ENCODE assay signal across 32 cellular contexts in genomic region chr10:28926932-28927331, GRCh38.
"Had no signal": no experiment of that assay in that cellular context is flagged by ENCODE, and none has a peak within 500 bp of the region (broad histone marks: within the 10 kb centered on the region; RNA-seq: fewer than 3 reads in every experiment).

No MANE protein-coding gene starts in this region.

- DNase-seq: activated B cell treated with CpG ODN at 0.5 μM for 24 hours; activated CD4-positive, alpha-beta memory T cell treated with anti-CD3 and anti-CD28 coated beads for 36 hours; activated CD4-positive, alpha-beta T cell treated with anti-CD3 and anti-CD28 coated beads for 4 hours; activated CD4-positive, alpha-beta T cell treated with anti-CD3 and anti-CD28 coated beads, Interleukin-2, amount 10 ng/mL, durations not matched to agents 24 days and 14 days; activated CD4-positive, alpha-beta T cell treated with anti-CD3 and anti-CD28 coated beads, Interleukin-2, amount 50 U/mL, for 1 hour; activated CD4-positive, alpha-beta T cell treated with anti-CD3 and anti-CD28 coated beads, Interleukin-2, amount 50 U/mL, for 4 hours; activated CD4-positive, CD25-positive, alpha-beta regulatory T cell treated with anti-CD3 and anti-CD28 coated beads, Interleukin-2, amount 50 U/mL, for 72 hours; activated CD8-positive, alpha-beta memory T cell treated with anti-CD3 and anti-CD28 coated beads, Interleukin-2, amount 50 U/mL, for 4 hours; activated CD8-positive, alpha-beta T cell treated with anti-CD3 and anti-CD28 coated beads for 36 hours; activated effector memory CD4-positive, alpha-beta T cell treated with anti-CD3 and anti-CD28 coated beads, Interleukin-2, amount 50 U/mL, for 16 hours; activated gamma-delta T cell treated with Interleukin-2 at 50 U/mL for 16 hours; activated naive CD4-positive, alpha-beta T cell; activated naive CD4-positive, alpha-beta T cell treated with anti-CD3 and anti-CD28 coated beads for 36 hours; activated naive CD4-positive, alpha-beta T cell treated with anti-CD3 and anti-CD28 coated beads, Interleukin-2, amount 50 U/mL, for 16 hours; activated naive CD8-positive, alpha-beta T cell treated with anti-CD3 and anti-CD28 coated beads for 36 hours; activated T-cell treated with anti-CD3 and anti-CD28 coated beads for 4 hours; activated T-cell treated with anti-CD3 and anti-CD28 coated beads, Interleukin-2, amount 50 U/mL, for 1 hour; activated T-cell treated with anti-CD3 and anti-CD28 coated beads, Interleukin-2, amount 50 U/mL, for 4 hours; activated T-cell treated with anti-CD3 and anti-CD28 coated beads, Interleukin-2, amount 50 U/mL, for 72 hours; adrenal gland; amniotic stem cell; aorta; caudate nucleus; cerebellar nuclear complex; T-helper 1 cell; T-helper 2 cell; T-helper 9 cell had no signal

- H3K27me3 ChIP-seq: adrenal gland, cardiac muscle cell had no signal

- H3K36me3 ChIP-seq: adrenal gland, cardiac muscle cell had no signal

- FAIRE-seq: TTC549 had no signal

- H3K27ac ChIP-seq: adrenal gland, cardiac muscle cell, VCaP had no signal

- H3K9me3 ChIP-seq: adrenal gland had no signal

- H3K4me1 ChIP-seq: adrenal gland had no signal

- H3K4me3 ChIP-seq: adrenal gland, cardiac muscle cell had no signal

- ATAC-seq: activated CD8-positive, alpha-beta T cell treated with anti-CD3 and anti-CD28 coated beads for 36 hours; activated naive CD4-positive, alpha-beta T cell treated with anti-CD3 and anti-CD28 coated beads, Interleukin-2, amount 50 U/mL, for 72 hours; activated T-cell treated with anti-CD3 and anti-CD28 coated beads, Interleukin-2, amount 50 U/mL, for 4 hours; activated T-cell treated with anti-CD3 and anti-CD28 coated beads, Interleukin-2, amount 50 U/mL, for 72 hours; activated T-helper 17 cell treated with anti-CD3 and anti-CD28 coated beads, Interleukin-2, amount 50 U/mL, for 72 hours had no signal
